8 cellular contexts compared by ENCODE assay signal in genomic region chr1:150507912-150508864, GRCh38. TPM values are rescaled to one million over a fixed set of nuclear protein-coding genes. Genes with fewer than 3 reads are reported as not detected.
DNase-seq lines count a peak whose midpoint lies in the region; ATAC-seq, FAIRE-seq and TF ChIP-seq lines count a peak whose summit lies in the region.

TSS of gene ECM1 (plus strand) at chr1:150508109. CDS start at chr1:150508210, 101 bp downstream.

- H3F3A ChIP-seq in neural progenitor cell (ENCODE audit: low read depth), result peaks cover 14% of the 10 kb centered on the region

- H3K36me3 ChIP-seq in Peyer's patch, result peaks cover 0 to 36% (median 0%) of the 10 kb centered on the region in 3 donors
- no peaks in the 10 kb centered on the region for H3K36me3 ChIP-seq in neural progenitor cell

- no peak within 1 kb of the TSS for H2AFZ ChIP-seq in neural progenitor cell (replicated peaks)

- H3K4me1 ChIP-seq in Peyer's patch (peaks cover 0 to 4% (median 0%) of the 10 kb centered on the region in 4 donors), neural progenitor cell (peaks cover 3% of the 10 kb centered on the region)

- no peak within 1 kb of the TSS for H3K4me2 ChIP-seq in neural progenitor cell

- no peak within 1 kb of the TSS for H3K9ac ChIP-seq in neural progenitor cell

- H3K4me3 Mint-ChIP-seq in neural progenitor cell, result peak within 1 kb of the TSS; percentile 39
- H3K4me3 Mint-ChIP-seq in activated CD8-positive, alpha-beta memory T cell treated with anti-CD3 and anti-CD28 coated beads, Interleukin-2, amount 10 ng/mL, durations not matched to agents 7 days and 5 days, result no peak within 1 kb of the TSS

- DNase-seq in EL (peak; percentile 91), Peyer's patch (peak in 1 of 3 donors; percentile 72), epithelial cell of prostate (ENCODE audit: low read depth, low spot score) (no peak), neural progenitor cell (ENCODE audit: low spot score) (no peak), D721Med (ENCODE audit: insufficient read length, low spot score) (no peak), activated T-cell treated with anti-CD3 and anti-CD28 coated beads for 4 hours (no peak), NCI-H446 (lab: John Stamatoyannopoulos, UW) (no peak)
- DNase-seq in activated CD8-positive, alpha-beta memory T cell treated with anti-CD3 and anti-CD28 coated beads, Interleukin-2, amount 10 ng/mL, durations not matched to agents 7 days and 5 days, result no peak

- peaks cover 42% of the 10 kb centered on the region for H3K4me1 Mint-ChIP-seq in neural progenitor cell
- peaks cover 2% of the 10 kb centered on the region for H3K4me1 Mint-ChIP-seq in activated CD8-positive, alpha-beta memory T cell treated with anti-CD3 and anti-CD28 coated beads, Interleukin-2, amount 10 ng/mL, durations not matched to agents 7 days and 5 days

- TF ChIP-seq CTCF in Peyer's patch (IDR thresholded peaks at IDR 0.05) (no peak), neural progenitor cell (IDR thresholded peaks at IDR 0.05) (no peak), D721Med (IDR thresholded peaks at IDR 0.05; ENCODE audit: insufficient read depth, missing control alignments) (no peak)

- peaks cover 40% of the 10 kb centered on the region for H3K36me3 Mint-ChIP-seq in neural progenitor cell
- peaks cover 19% of the 10 kb centered on the region for H3K36me3 Mint-ChIP-seq in activated CD8-positive, alpha-beta memory T cell treated with anti-CD3 and anti-CD28 coated beads, Interleukin-2, amount 10 ng/mL, durations not matched to agents 7 days and 5 days

- no peaks in the 10 kb centered on the region for H3K27me3 ChIP-seq in Peyer's patch
- H3K27me3 ChIP-seq in neural progenitor cell, result no peaks in the 10 kb centered on the region

- peak within 1 kb of the TSS in 1 of 4 donors; percentile 11 for H3K4me3 ChIP-seq in Peyer's patch
- H3K4me3 ChIP-seq in neural progenitor cell, result no peak within 1 kb of the TSS

- no peak for FAIRE-seq in D721Med (lab: Jason Lieb, UNC)

- peaks cover 3% of the 10 kb centered on the region for H4K20me1 ChIP-seq in neural progenitor cell (ENCODE audit: low read depth)

- peak within 1 kb of the TSS in 3 of 4 donors; percentile 17 to 80 (median 61) for H3K27ac ChIP-seq in Peyer's patch
- H3K27ac ChIP-seq in epithelial cell of prostate, result peak within 1 kb of the TSS; percentile 54
- no peak within 1 kb of the TSS for H3K27ac ChIP-seq in neural progenitor cell

- peak within 1 kb of the TSS; percentile 90 for H3K27ac Mint-ChIP-seq in neural progenitor cell
- no peak within 1 kb of the TSS for H3K27ac Mint-ChIP-seq in activated CD8-positive, alpha-beta memory T cell treated with anti-CD3 and anti-CD28 coated beads, Interleukin-2, amount 10 ng/mL, durations not matched to agents 7 days and 5 days

- H3K9me3 Mint-ChIP-seq in neural progenitor cell, result no peaks in the 10 kb centered on the region
- no peaks in the 10 kb centered on the region for H3K9me3 Mint-ChIP-seq in activated CD8-positive, alpha-beta memory T cell treated with anti-CD3 and anti-CD28 coated beads, Interleukin-2, amount 10 ng/mL, durations not matched to agents 7 days and 5 days (ENCODE audit: low read depth)

- no peak for TF ChIP-seq POLR2A in Peyer's patch (IDR thresholded peaks at IDR 0.05)

- peaks cover 10% of the 10 kb centered on the region for H3K27me3 Mint-ChIP-seq in neural progenitor cell (ENCODE audit: insufficient read depth, low read depth)
- H3K27me3 Mint-ChIP-seq in activated CD8-positive, alpha-beta memory T cell treated with anti-CD3 and anti-CD28 coated beads, Interleukin-2, amount 10 ng/mL, durations not matched to agents 7 days and 5 days, result no peaks in the 10 kb centered on the region

- no peak for ATAC-seq in activated CD8-positive, alpha-beta memory T cell treated with anti-CD3 and anti-CD28 coated beads, Interleukin-2, amount 10 ng/mL, durations not matched to agents 7 days and 5 days

- no peaks in the 10 kb centered on the region for H3K79me2 ChIP-seq in neural progenitor cell (ENCODE audit: low read depth)

- H3K9me3 ChIP-seq in Peyer's patch, result no peaks in the 10 kb centered on the region
- H3K9me3 ChIP-seq in neural progenitor cell (ENCODE audit: low read depth), result no peaks in the 10 kb centered on the region

- CTCF ChIA-PET in activated CD8-positive, alpha-beta memory T cell treated with anti-CD3 and anti-CD28 coated beads, Interleukin-2, amount 10 ng/mL, durations not matched to agents 7 days and 5 days (lab: Charles Lee), result interaction anchor here (1.4 kb wide), 1 partner anchor 25 kb away, joined by 4 read pairs; no protein-coding TSS in a partner anchor

RNA-seq across cellular contexts. Expression of gene ECM1, which starts in this region (rescaled TPM):
- 10 to 100 TPM in 2 of 4 donors, 1 to 10 TPM in 2; 1.4 to 11.6 (median 9.6) TPM for total RNA-seq in Peyer's patch
- 0.30 and 0.65 TPM in 2 replicates for total RNA-seq in neural progenitor cell (ENCODE audit: low replicate concordance)
- 1 to 10 TPM; 1.0 to 1.3 TPM for total RNA-seq in activated CD8-positive, alpha-beta memory T cell treated with anti-CD3 and anti-CD28 coated beads, Interleukin-2, amount 10 ng/mL, durations not matched to agents 7 days and 5 days
